ENCODE assay signal across 35 cellular contexts in genomic region chr9:135591491-135592330, GRCh38. TPM values are rescaled to one million over a fixed set of nuclear protein-coding genes. Genes with fewer than 3 reads are reported as not detected.
A peak's percentile ranks its signal among the peaks of the same experiment; 100 is the strongest.
DNase-seq lines count a peak whose midpoint lies in the region; ATAC-seq and TF ChIP-seq lines count a peak whose summit lies in the region.
"Had no signal": no experiment of that assay in that cellular context is flagged by ENCODE, and none has a peak within 500 bp of the region (broad histone marks: within the 10 kb centered on the region; RNA-seq: fewer than 3 reads in every experiment).

No MANE protein-coding gene starts in this region.

- no peaks in the 10 kb centered on the region for H3K9me3 ChIP-seq in RWPE2 (ENCODE audit: severe bottlenecking)
- H3K9me3 ChIP-seq: SJCRH30, thyroid gland had no signal

- no peak overlapping the region for H3K4me3 ChIP-seq in RWPE2 (ENCODE audit: severe bottlenecking)
- H3K4me3 ChIP-seq: GM23338, SJCRH30, smooth muscle cell, thyroid gland had no signal

- H3K27ac Mint-ChIP-seq in activated T-helper 1 cell treated with anti-CD3 and anti-CD28 coated beads, Interleukin-12 subunit alpha, Interleukin-12 subunit beta, Interleukin-2, Interleukin-4 antibody, amounts not matched to agents 30 ng/mL and 10 ng/mL and 1 ng/mL, durations not matched to agents 14 hours and 24 hours and 36 hours: no peak overlapping the region
- H3K27ac Mint-ChIP-seq: activated naive CD8-positive, alpha-beta T cell treated with anti-CD3 and anti-CD28 coated beads, Interleukin-2, amount 50 U/mL, for 24 hours; activated T-cell treated with anti-CD3 and anti-CD28 coated beads, Interleukin-2, amount 50 U/mL, for 24 hours; GM23338; naive B cell; stimulated activated naive CD8-positive, alpha-beta T cell treated with anti-CD3 and anti-CD28 coated beads, Interleukin-15, amount 100 ng/mL, for 72 hours had no signal

- peak; percentile 1 for DNase-seq in stimulated activated CD4-positive, alpha-beta T cell treated with anti-CD3 and anti-CD28 coated beads, Interleukin-4, amount 100 ng/mL, for 24 hours
- no peak for DNase-seq in stimulated activated CD4-positive, alpha-beta T cell treated with anti-CD3 and anti-CD28 coated beads, Interleukin-12 subunit alpha, Interleukin-12 subunit beta, amount 100 ng/mL, for 4 hours
- peak; percentile 55 for DNase-seq in RWPE2 (ENCODE audit: low spot score)
- peak; percentile 52 for DNase-seq in sciatic nerve (ENCODE audit: low spot score)
- DNase-seq in activated T-helper 1 cell treated with anti-CD3 and anti-CD28 coated beads, Interleukin-12 subunit alpha, Interleukin-12 subunit beta, Interleukin-2, Interleukin-4 antibody, amounts not matched to agents 30 ng/mL and 10 ng/mL and 1 ng/mL, durations not matched to agents 14 hours and 24 hours and 36 hours (ENCODE audit: low spot score): no peak
- DNase-seq in ACHN: no peak
- DNase-seq: activated CD4-positive, alpha-beta T cell treated with anti-CD3 and anti-CD28 coated beads for 48 hours; activated gamma-delta T cell treated with Interleukin-2 at 50 U/mL for 16 hours; activated naive CD8-positive, alpha-beta T cell treated with anti-CD3 and anti-CD28 coated beads, Interleukin-2, amount 50 U/mL, for 24 hours; Calu3; central memory CD4-positive, alpha-beta T cell; DMS79 treated with DMSO at 0.1 percent for 48 hours; GF-D8; glutamatergic neuron; midbrain; naive B cell; NCI-H1092; NCI-H1694 treated with DMSO at 0.1 percent for 48 hours; NCI-H446; NCI-H82; nucleus accumbens; SJCRH30; stimulated activated CD4-positive, alpha-beta T cell treated with anti-CD3 and anti-CD28 coated beads, Interleukin-2, amount 100 ng/mL, for 24 hours; stimulated activated naive CD8-positive, alpha-beta T cell treated with anti-CD3 and anti-CD28 coated beads, Interleukin-15, amount 100 ng/mL, for 72 hours; SW 1271; T1000; thyroid gland had no signal

- no peaks in the 10 kb centered on the region for H3K36me3 Mint-ChIP-seq in activated T-helper 1 cell treated with anti-CD3 and anti-CD28 coated beads, Interleukin-12 subunit alpha, Interleukin-12 subunit beta, Interleukin-2, Interleukin-4 antibody, amounts not matched to agents 30 ng/mL and 10 ng/mL and 1 ng/mL, durations not matched to agents 14 hours and 24 hours and 36 hours (ENCODE audit: low read depth)

- H3K27me3 Mint-ChIP-seq in activated T-helper 1 cell treated with anti-CD3 and anti-CD28 coated beads, Interleukin-12 subunit alpha, Interleukin-12 subunit beta, Interleukin-2, Interleukin-4 antibody, amounts not matched to agents 30 ng/mL and 10 ng/mL and 1 ng/mL, durations not matched to agents 14 hours and 24 hours and 36 hours (ENCODE audit: insufficient read depth): peaks cover 14% of the 10 kb centered on the region

- intact Hi-C loops in sciatic nerve (cut with DNase I): no loop called here
- intact Hi-C loops in activated T-helper 1 cell treated with anti-CD3 and anti-CD28 coated beads, Interleukin-12 subunit alpha, Interleukin-12 subunit beta, Interleukin-2, Interleukin-4 antibody, amounts not matched to agents 30 ng/mL and 10 ng/mL and 1 ng/mL, durations not matched to agents 14 hours and 24 hours and 36 hours (cut with micrococcal nuclease): no loop called here

- in situ Hi-C loops in ACHN (cut with HindIII; ENCODE audit: low pct_ligation_motif_present, low pct_unique_long_range_greater_than_20kb, low sequenced_read_pairs): no loop called here

- ATAC-seq in RWPE2 (ENCODE audit: low read depth) (no peak), sciatic nerve (no peak), HG03520 (IDR thresholded peaks at IDR 0.05; ENCODE audit: unreplicated experiment) (no peak)
- ATAC-seq: activated naive CD8-positive, alpha-beta T cell treated with anti-CD3 and anti-CD28 coated beads, Interleukin-2, amount 50 U/mL, for 24 hours; GM23338; stimulated activated naive CD8-positive, alpha-beta T cell treated with anti-CD3 and anti-CD28 coated beads, Interleukin-15, amount 100 ng/mL, for 72 hours had no signal

- no peaks in the 10 kb centered on the region for H3K4me1 ChIP-seq in RWPE2 (ENCODE audit: insufficient read depth, poor library complexity, severe bottlenecking)
- H3K4me1 ChIP-seq: SJCRH30, thyroid gland had no signal

- H3K4me1 Mint-ChIP-seq in activated T-helper 1 cell treated with anti-CD3 and anti-CD28 coated beads, Interleukin-12 subunit alpha, Interleukin-12 subunit beta, Interleukin-2, Interleukin-4 antibody, amounts not matched to agents 30 ng/mL and 10 ng/mL and 1 ng/mL, durations not matched to agents 14 hours and 24 hours and 36 hours (ENCODE audit: low read depth): no peaks in the 10 kb centered on the region
- H3K4me1 Mint-ChIP-seq: activated naive CD8-positive, alpha-beta T cell treated with anti-CD3 and anti-CD28 coated beads, Interleukin-2, amount 50 U/mL, for 24 hours; GM23338; stimulated activated naive CD8-positive, alpha-beta T cell treated with anti-CD3 and anti-CD28 coated beads, Interleukin-15, amount 100 ng/mL, for 72 hours had no signal

- H3K9me3 Mint-ChIP-seq in activated T-helper 1 cell treated with anti-CD3 and anti-CD28 coated beads, Interleukin-12 subunit alpha, Interleukin-12 subunit beta, Interleukin-2, Interleukin-4 antibody, amounts not matched to agents 30 ng/mL and 10 ng/mL and 1 ng/mL, durations not matched to agents 14 hours and 24 hours and 36 hours: no peaks in the 10 kb centered on the region
- H3K9me3 Mint-ChIP-seq: activated naive CD8-positive, alpha-beta T cell treated with anti-CD3 and anti-CD28 coated beads, Interleukin-2, amount 50 U/mL, for 24 hours; activated T-cell treated with anti-CD3 and anti-CD28 coated beads, Interleukin-2, amount 50 U/mL, for 24 hours; stimulated activated naive CD8-positive, alpha-beta T cell treated with anti-CD3 and anti-CD28 coated beads, Interleukin-15, amount 100 ng/mL, for 72 hours had no signal

- H3K4me3 Mint-ChIP-seq in activated T-helper 1 cell treated with anti-CD3 and anti-CD28 coated beads, Interleukin-12 subunit alpha, Interleukin-12 subunit beta, Interleukin-2, Interleukin-4 antibody, amounts not matched to agents 30 ng/mL and 10 ng/mL and 1 ng/mL, durations not matched to agents 14 hours and 24 hours and 36 hours: no peak overlapping the region
- H3K4me3 Mint-ChIP-seq: activated naive CD8-positive, alpha-beta T cell treated with anti-CD3 and anti-CD28 coated beads, Interleukin-2, amount 50 U/mL, for 24 hours; activated T-cell treated with anti-CD3 and anti-CD28 coated beads, Interleukin-2, amount 50 U/mL, for 24 hours; GM23338; naive B cell; stimulated activated naive CD8-positive, alpha-beta T cell treated with anti-CD3 and anti-CD28 coated beads, Interleukin-15, amount 100 ng/mL, for 72 hours had no signal

- TF ChIP-seq CTCF in RWPE2 (IDR thresholded peaks at IDR 0.05; ENCODE audit: poor library complexity, severe bottlenecking): no peak

- H3K27me3 ChIP-seq in RWPE2 (ENCODE audit: insufficient read depth, poor library complexity, severe bottlenecking): no peaks in the 10 kb centered on the region
- H3K27me3 ChIP-seq: thyroid gland had no signal

- H3K36me3 ChIP-seq in RWPE2 (ENCODE audit: low read depth): no peaks in the 10 kb centered on the region
- H3K36me3 ChIP-seq: SJCRH30, thyroid gland had no signal

- H3K27ac ChIP-seq in RWPE2 (ENCODE audit: poor library complexity, severe bottlenecking): no peak overlapping the region
- H3K27ac ChIP-seq: SJCRH30, thyroid gland, VCaP had no signal

RNA-seq across cellular contexts. Expression of gene PAEP, which starts 30.2 kb away (rescaled TPM):
- not detected for total RNA-seq in sciatic nerve
- not detected in 2 replicates for total RNA-seq in activated T-helper 1 cell treated with anti-CD3 and anti-CD28 coated beads, Interleukin-12 subunit alpha, Interleukin-12 subunit beta, Interleukin-2, Interleukin-4 antibody, amounts not matched to agents 30 ng/mL and 10 ng/mL and 1 ng/mL, durations not matched to agents 14 hours and 24 hours and 36 hours
- total RNA-seq: activated CD8-positive, alpha-beta memory T cell treated with anti-CD3 and anti-CD28 coated beads for 36 hours; GM23338; SJCRH30; thyroid gland had no signal

RNA-seq across cellular contexts. Expression of gene OBP2A, which starts 45.8 kb away (rescaled TPM):
- not detected for total RNA-seq in sciatic nerve
- total RNA-seq in activated T-helper 1 cell treated with anti-CD3 and anti-CD28 coated beads, Interleukin-12 subunit alpha, Interleukin-12 subunit beta, Interleukin-2, Interleukin-4 antibody, amounts not matched to agents 30 ng/mL and 10 ng/mL and 1 ng/mL, durations not matched to agents 14 hours and 24 hours and 36 hours: not detected in 2 replicates
- total RNA-seq: activated CD8-positive, alpha-beta memory T cell treated with anti-CD3 and anti-CD28 coated beads for 36 hours; Calu3; GM23338; SJCRH30; smooth muscle cell; thyroid gland had no signal

RNA-seq across cellular contexts. Expression of gene GLT6D1, which starts 47.6 kb away (rescaled TPM):
- total RNA-seq in sciatic nerve: not detected
- total RNA-seq in activated T-helper 1 cell treated with anti-CD3 and anti-CD28 coated beads, Interleukin-12 subunit alpha, Interleukin-12 subunit beta, Interleukin-2, Interleukin-4 antibody, amounts not matched to agents 30 ng/mL and 10 ng/mL and 1 ng/mL, durations not matched to agents 14 hours and 24 hours and 36 hours: not detected in 2 replicates
- total RNA-seq: activated CD8-positive, alpha-beta memory T cell treated with anti-CD3 and anti-CD28 coated beads for 36 hours; Calu3; GM23338; HT1080; lower leg skin; SJCRH30; smooth muscle cell; thyroid gland had no signal

Comparison
In these comparisons a context has a peak if more than half of its experiments do, and no peak if none do; other contexts are left out.
1. DNase-seq: peak in stimulated activated CD4-positive, alpha-beta T cell treated with anti-CD3 and anti-CD28 coated beads, Interleukin-4, amount 100 ng/mL, for 24 hours (single experiment), RWPE2 (single experiment) and sciatic nerve (single experiment); none in stimulated activated CD4-positive, alpha-beta T cell treated with anti-CD3 and anti-CD28 coated beads, Interleukin-12 subunit alpha, Interleukin-12 subunit beta, amount 100 ng/mL, for 4 hours (single experiment), activated T-helper 1 cell treated with anti-CD3 and anti-CD28 coated beads, Interleukin-12 subunit alpha, Interleukin-12 subunit beta, Interleukin-2, Interleukin-4 antibody, amounts not matched to agents 30 ng/mL and 10 ng/mL and 1 ng/mL, durations not matched to agents 14 hours and 24 hours and 36 hours (single experiment) and ACHN (single experiment).